ENCODE assay signal across 9 cellular contexts in genomic region chr3:141797167-141797773, GRCh38. TPM values are rescaled to one million over a fixed set of nuclear protein-coding genes. Genes with fewer than 3 reads are reported as not detected.
DNase-seq lines count a peak whose midpoint lies in the region; ATAC-seq lines count a peak whose summit lies in the region.
"Had no signal": no experiment of that assay in that cellular context is flagged by ENCODE, and none has a peak within 500 bp of the region (broad histone marks: within the 10 kb centered on the region; RNA-seq: fewer than 3 reads in every experiment).

No MANE protein-coding gene starts in this region.

- intact Hi-C loops in CD4-positive, alpha-beta memory T cell (cut with micrococcal nuclease), result loop anchor here (5.0 kb wide), 3 partner anchors 310 to 1205 kb away; partner anchors contain the start of genes RASA2, U2SURP and XRN1

- peak overlapping the region; percentile 61 to 76 for H3K4me3 ChIP-seq in CD4-positive, alpha-beta memory T cell (ENCODE audit: low read length in 2 of 2)

- H3K27ac ChIP-seq in CD4-positive, alpha-beta memory T cell (ENCODE audit: low read depth, low read length), result peak overlapping the region; percentile 65

- no peaks in the 10 kb centered on the region for H3K27me3 ChIP-seq in CD4-positive, alpha-beta memory T cell (ENCODE audit: insufficient read depth, low read length)

- peaks cover 52% of the 10 kb centered on the region for H3K4me1 ChIP-seq in CD4-positive, alpha-beta memory T cell (ENCODE audit: insufficient read depth, low read length)

- peak; percentile 26 to 49 (median 46) for DNase-seq in CD4-positive, alpha-beta memory T cell
- peak; percentile 48 for DNase-seq in activated CD4-positive, alpha-beta T cell treated with anti-CD3 and anti-CD28 coated beads for 48 hours
- DNase-seq in effector CD4-positive, alpha-beta T cell, result peak; percentile 16
- DNase-seq in lung microvascular endothelial cell (ENCODE audit: low read depth in 2 of 2), result peak; percentile 75 to 89

- CTCF ChIA-PET in CD4-positive, alpha-beta memory T cell (lab: Charles Lee; ENCODE audit: partially characterized antibody), result interaction anchor here (0.9 to 5.2 kb wide), 10 partner anchors 33 to 117 kb away, joined by 3 to 55 read pairs (median 4); partner anchors contain the start of genes ATP1B3 and RNF7

- peaks cover 0 to 2% of the 10 kb centered on the region in 2 donors for H3K27me3 Mint-ChIP-seq in CD4-positive, alpha-beta memory T cell
- no peaks in the 10 kb centered on the region for H3K27me3 Mint-ChIP-seq in stimulated activated memory B cell treated with anti-CD40 and anti-IgM and Interleukin-4, amounts not matched to agents 10 μg/mL and 1 μg/mL and 100 μg/mL, for 72 hours

- H3K9me3 ChIP-seq in CD4-positive, alpha-beta memory T cell (ENCODE audit: control insufficient read depth in 1 of 2, low read length in 2 of 2), result no peaks in the 10 kb centered on the region

- H3K36me3 Mint-ChIP-seq in CD4-positive, alpha-beta memory T cell, result peaks cover 0 to 5% of the 10 kb centered on the region in 2 donors
- H3K36me3 Mint-ChIP-seq in stimulated activated memory B cell treated with anti-CD40 and anti-IgM and Interleukin-4, amounts not matched to agents 10 μg/mL and 1 μg/mL and 100 μg/mL, for 72 hours, result no peaks in the 10 kb centered on the region

- POLR2A ChIA-PET in CD4-positive, alpha-beta memory T cell (lab: Charles Lee; ENCODE audit: partially characterized antibody), result interaction anchor here (0.6 to 5.6 kb wide), 18 partner anchors 12 to 1204 kb away, joined by 3 to 87 read pairs (median 4); partner anchors contain the start of genes ATP1B3, PXYLP1, RASA2 and RNF7

- H3K36me3 ChIP-seq in CD4-positive, alpha-beta memory T cell (ENCODE audit: insufficient read depth, low read length), result no peaks in the 10 kb centered on the region

- peaks cover 46 to 60% (median 55%) of the 10 kb centered on the region in 4 donors for H3K4me1 Mint-ChIP-seq in CD4-positive, alpha-beta memory T cell
- peaks cover 34% of the 10 kb centered on the region for H3K4me1 Mint-ChIP-seq in stimulated activated memory B cell treated with anti-CD40 and anti-IgM and Interleukin-4, amounts not matched to agents 10 μg/mL and 1 μg/mL and 100 μg/mL, for 72 hours

- peak overlapping the region; percentile 97 to 99 (median 98) for H3K27ac Mint-ChIP-seq in CD4-positive, alpha-beta memory T cell
- H3K27ac Mint-ChIP-seq in stimulated activated memory B cell treated with anti-CD40 and anti-IgM and Interleukin-4, amounts not matched to agents 10 μg/mL and 1 μg/mL and 100 μg/mL, for 72 hours, result peak overlapping the region; percentile 89

- ATAC-seq in HG02642 (IDR thresholded peaks at IDR 0.05; ENCODE audit: poor library complexity, unreplicated experiment) (peak; percentile 28), GM18873 (IDR thresholded peaks at IDR 0.05; ENCODE audit: low FRiP score, unreplicated experiment) (no peak), GM18520 (IDR thresholded peaks at IDR 0.05; ENCODE audit: unreplicated experiment) (no peak)
- peak; percentile 45 for ATAC-seq in stimulated activated memory B cell treated with anti-CD40 and anti-IgM and Interleukin-4, amounts not matched to agents 10 μg/mL and 1 μg/mL and 100 μg/mL, for 72 hours
- ATAC-seq: HCT116 had no signal

- H3K9me3 Mint-ChIP-seq in CD4-positive, alpha-beta memory T cell, result no peaks in the 10 kb centered on the region
- no peaks in the 10 kb centered on the region for H3K9me3 Mint-ChIP-seq in stimulated activated memory B cell treated with anti-CD40 and anti-IgM and Interleukin-4, amounts not matched to agents 10 μg/mL and 1 μg/mL and 100 μg/mL, for 72 hours

- H3K4me3 Mint-ChIP-seq in CD4-positive, alpha-beta memory T cell, result peak overlapping the region; percentile 90 to 96 (median 92)
- H3K4me3 Mint-ChIP-seq in stimulated activated memory B cell treated with anti-CD40 and anti-IgM and Interleukin-4, amounts not matched to agents 10 μg/mL and 1 μg/mL and 100 μg/mL, for 72 hours, result peak overlapping the region; percentile 72

RNA-seq across cellular contexts. Expression of gene GRK7, which starts 34.1 kb away (rescaled TPM):
- total RNA-seq in CD4-positive, alpha-beta memory T cell, result under 1 TPM in 1 of 2 experiments, not detected in 1; 0.25 TPM
- polyA plus RNA-seq in CD4-positive, alpha-beta memory T cell, result not detected
- total RNA-seq in lung microvascular endothelial cell, result not detected in 2 replicates

RNA-seq across cellular contexts. Expression of gene RNF7, which starts 59.2 kb away (rescaled TPM):
- total RNA-seq in CD4-positive, alpha-beta memory T cell, result 10 to 100 TPM; 56.3 to 65.2 TPM
- polyA plus RNA-seq in CD4-positive, alpha-beta memory T cell, result 100 to 1,000 TPM; 126 to 128 TPM
- total RNA-seq in lung microvascular endothelial cell, result 23.4 and 27.9 TPM in 2 replicates

Comparison
In these comparisons a context has a peak if more than half of its experiments do, and no peak if none do; other contexts are left out.
1. DNase-seq: peak in every context shown above with its lines; median percentile 82 in lung microvascular endothelial cell; 48 in activated CD4-positive, alpha-beta T cell treated with anti-CD3 and anti-CD28 coated beads for 48 hours; 46 in CD4-positive, alpha-beta memory T cell; 16 in effector CD4-positive, alpha-beta T cell.
2. ATAC-seq: peak in HG02642 (single experiment) and stimulated activated memory B cell treated with anti-CD40 and anti-IgM and Interleukin-4, amounts not matched to agents 10 μg/mL and 1 μg/mL and 100 μg/mL, for 72 hours (single experiment); none in GM18873 (single experiment) and GM18520 (single experiment).